ENCODE assay signal across 35 cellular contexts in the genomic region with DNA sequence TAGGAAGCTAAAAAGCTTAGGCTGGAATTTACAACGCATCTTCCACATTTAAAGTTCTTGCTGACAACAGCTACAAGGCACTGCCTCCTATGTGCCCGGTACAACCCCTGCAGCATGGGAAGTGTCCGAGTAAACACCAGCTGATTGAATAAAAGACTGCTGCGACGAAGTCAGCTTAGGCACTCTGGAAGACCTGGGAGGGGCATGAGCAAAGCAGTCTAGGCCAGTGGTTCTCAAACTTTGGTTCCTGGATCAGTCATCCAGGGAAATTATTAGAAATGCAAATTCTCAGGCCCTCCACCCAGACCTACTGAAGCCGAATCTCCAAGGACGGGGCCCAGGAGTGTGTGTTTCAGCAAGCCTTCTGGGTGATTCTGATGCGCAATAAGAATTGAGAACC.
"Had no signal": no experiment of that assay in that cellular context is flagged by ENCODE, and none has a peak within 500 bp of the region (broad histone marks: within the 10 kb centered on the region; RNA-seq: fewer than 3 reads in every experiment).

No MANE protein-coding gene starts in this region.

- H3K4me1 Mint-ChIP-seq: activated CD4-positive, alpha-beta T cell treated with anti-CD3 and anti-CD28 coated beads, Interleukin-2, amount 10 ng/mL, durations not matched to agents 24 days and 14 days; activated naive CD8-positive, alpha-beta T cell treated with anti-CD3 and anti-CD28 coated beads for 36 hours; central memory CD8-positive, alpha-beta T cell had no signal

- DNase-seq: activated B cell treated with CpG ODN at 0.5 μM for 24 hours; activated CD4-positive, alpha-beta memory T cell treated with anti-CD3 and anti-CD28 coated beads for 36 hours; activated CD4-positive, alpha-beta T cell treated with anti-CD3 and anti-CD28 coated beads for 4 hours; activated CD4-positive, alpha-beta T cell treated with anti-CD3 and anti-CD28 coated beads, Interleukin-2, amount 10 ng/mL, durations not matched to agents 24 days and 14 days; activated CD4-positive, alpha-beta T cell treated with anti-CD3 and anti-CD28 coated beads, Interleukin-2, amount 50 U/mL, for 1 hour; activated CD4-positive, alpha-beta T cell treated with anti-CD3 and anti-CD28 coated beads, Interleukin-2, amount 50 U/mL, for 4 hours; activated CD4-positive, CD25-positive, alpha-beta regulatory T cell treated with anti-CD3 and anti-CD28 coated beads, Interleukin-2, amount 50 U/mL, for 72 hours; activated CD8-positive, alpha-beta memory T cell treated with anti-CD3 and anti-CD28 coated beads, Interleukin-2, amount 50 U/mL, for 4 hours; activated CD8-positive, alpha-beta T cell treated with anti-CD3 and anti-CD28 coated beads for 36 hours; activated effector memory CD4-positive, alpha-beta T cell treated with Interleukin-2 at 50 U/mL for 16 hours; activated gamma-delta T cell treated with Interleukin-2 at 50 U/mL for 16 hours; activated naive CD4-positive, alpha-beta T cell; activated naive CD4-positive, alpha-beta T cell treated with anti-CD3 and anti-CD28 coated beads for 36 hours; activated naive CD4-positive, alpha-beta T cell treated with anti-CD3 and anti-CD28 coated beads, Interleukin-2, amount 50 U/mL, for 16 hours; activated naive CD8-positive, alpha-beta T cell treated with anti-CD3 and anti-CD28 coated beads for 36 hours; activated T-cell treated with anti-CD3 and anti-CD28 coated beads for 4 hours; activated T-cell treated with anti-CD3 and anti-CD28 coated beads, Interleukin-2, amount 50 U/mL, for 1 hour; activated T-cell treated with anti-CD3 and anti-CD28 coated beads, Interleukin-2, amount 50 U/mL, for 48 hours; amygdala; anterior cingulate cortex; cerebellar nuclear complex; T-helper 1 cell; T-helper 2 cell; T-helper 9 cell had no signal

- H3K9me3 ChIP-seq: ascending aorta had no signal

- H3K36me3 Mint-ChIP-seq: activated CD4-positive, alpha-beta memory T cell treated with anti-CD3 and anti-CD28 coated beads for 36 hours; brain had no signal

- H3K36me3 ChIP-seq: ascending aorta, cardiac muscle cell had no signal

- H3K27ac ChIP-seq: ascending aorta, cardiac muscle cell, VCaP had no signal

- H3K27me3 ChIP-seq: ascending aorta, cardiac muscle cell had no signal

- H3K4me3 Mint-ChIP-seq: activated B cell treated with CpG ODN at 0.5 μM for 24 hours; activated CD4-positive, alpha-beta memory T cell treated with anti-CD3 and anti-CD28 coated beads for 36 hours; activated CD4-positive, alpha-beta T cell treated with anti-CD3 and anti-CD28 coated beads, Interleukin-2, amount 10 ng/mL, durations not matched to agents 24 days and 14 days; activated CD8-positive, alpha-beta T cell treated with anti-CD3 and anti-CD28 coated beads for 36 hours; activated naive CD4-positive, alpha-beta T cell treated with anti-CD3 and anti-CD28 coated beads for 36 hours; activated naive CD8-positive, alpha-beta T cell treated with anti-CD3 and anti-CD28 coated beads for 36 hours; brain; central memory CD8-positive, alpha-beta T cell; T-helper 1 cell treated with Interleukin-12 subunit alpha and Interleukin-12 subunit beta and Interleukin-4 antibody, amounts not matched to agents 30 μg/mL and 1 μg/mL, for 36 hours; T-helper 2 cell treated with Interferon-gamma antibody and Interleukin-4, amounts not matched to agents 5 μg/mL and 100 μg/mL, for 36 hours had no signal

- FAIRE-seq: bronchial epithelial cell, TTC549 had no signal

- H3K27ac Mint-ChIP-seq: activated B cell treated with CpG ODN at 0.5 μM for 24 hours; activated CD4-positive, alpha-beta memory T cell treated with anti-CD3 and anti-CD28 coated beads for 36 hours; activated CD4-positive, alpha-beta T cell treated with anti-CD3 and anti-CD28 coated beads, Interleukin-2, amount 10 ng/mL, durations not matched to agents 24 days and 14 days; activated CD8-positive, alpha-beta T cell treated with anti-CD3 and anti-CD28 coated beads for 36 hours; activated naive CD4-positive, alpha-beta T cell treated with anti-CD3 and anti-CD28 coated beads for 36 hours; activated naive CD4-positive, alpha-beta T cell treated with anti-CD3 and anti-CD28 coated beads, Interleukin-2, amount 50 U/mL, for 72 hours; activated naive CD8-positive, alpha-beta T cell treated with anti-CD3 and anti-CD28 coated beads for 36 hours; activated T-helper 2 cell treated with anti-CD3 and anti-CD28 coated beads, Interferon-gamma antibody, Interleukin-2, Interleukin-4, amounts not matched to agents 10 μg/mL and 5 μg/mL and 100 μg/mL, durations not matched to agents 14 hours and 24 hours and 36 hours; T-helper 1 cell treated with Interleukin-12 subunit alpha and Interleukin-12 subunit beta and Interleukin-4 antibody, amounts not matched to agents 30 μg/mL and 1 μg/mL, for 36 hours; T-helper 2 cell treated with Interferon-gamma antibody and Interleukin-4, amounts not matched to agents 5 μg/mL and 100 μg/mL, for 36 hours had no signal

- H3K4me3 ChIP-seq: cardiac muscle cell had no signal

- ATAC-seq: activated CD8-positive, alpha-beta T cell treated with anti-CD3 and anti-CD28 coated beads for 36 hours; activated naive CD4-positive, alpha-beta T cell treated with anti-CD3 and anti-CD28 coated beads, Interleukin-2, amount 50 U/mL, for 72 hours had no signal

- H3K9me3 Mint-ChIP-seq: activated CD4-positive, alpha-beta T cell treated with anti-CD3 and anti-CD28 coated beads, Interleukin-2, amount 10 ng/mL, durations not matched to agents 24 days and 14 days; activated naive CD8-positive, alpha-beta T cell treated with anti-CD3 and anti-CD28 coated beads for 36 hours; brain had no signal

- H3K27me3 Mint-ChIP-seq: activated B cell treated with CpG ODN at 0.5 μM for 24 hours; activated CD4-positive, alpha-beta memory T cell treated with anti-CD3 and anti-CD28 coated beads for 36 hours; activated CD4-positive, alpha-beta T cell treated with anti-CD3 and anti-CD28 coated beads, Interleukin-2, amount 10 ng/mL, durations not matched to agents 24 days and 14 days; activated CD8-positive, alpha-beta T cell treated with anti-CD3 and anti-CD28 coated beads for 36 hours; central memory CD8-positive, alpha-beta T cell had no signal
